Comparison of ENCODE assay signal across 18 cellular contexts in genomic region chr13:73168993-73169401, GRCh38.
A peak's percentile ranks its signal among the peaks of the same experiment; 100 is the strongest.
DNase-seq lines count a peak whose midpoint lies in the region; ATAC-seq, FAIRE-seq and TF ChIP-seq lines count a peak whose summit lies in the region.
"Had no signal": no experiment of that assay in that cellular context is flagged by ENCODE, and none has a peak within 500 bp of the region (broad histone marks: within the 10 kb centered on the region; RNA-seq: fewer than 3 reads in every experiment).

No MANE protein-coding gene starts in this region.

- H3K36me3 Mint-ChIP-seq in WTC11 = no peaks in the 10 kb centered on the region
- H3K36me3 Mint-ChIP-seq: activated CD4-positive, alpha-beta memory T cell treated with anti-CD3 and anti-CD28 coated beads for 36 hours had no signal

- peaks cover 42% of the 10 kb centered on the region for H3K4me1 Mint-ChIP-seq in WTC11

- H3K9me3 Mint-ChIP-seq in WTC11 = peaks cover 8% of the 10 kb centered on the region
- H3K9me3 Mint-ChIP-seq: activated CD4-positive, alpha-beta memory T cell treated with anti-CD3 and anti-CD28 coated beads for 36 hours; activated T-helper 2 cell treated with anti-CD3 and anti-CD28 coated beads, Interferon-gamma antibody, Interleukin-2, Interleukin-4, amounts not matched to agents 10 μg/mL and 5 μg/mL and 100 μg/mL, durations not matched to agents 14 hours and 24 hours and 36 hours had no signal

- FAIRE-seq in small intestine (lab: Jason Lieb, UNC) = no peak
- FAIRE-seq: GM12892, islet of Langerhans had no signal

- no peaks in the 10 kb centered on the region for H3K27me3 Mint-ChIP-seq in WTC11 (ENCODE audit: low read depth)
- H3K27me3 Mint-ChIP-seq: activated CD4-positive, alpha-beta memory T cell treated with anti-CD3 and anti-CD28 coated beads for 36 hours had no signal

- no peaks in the 10 kb centered on the region for H3K36me3 ChIP-seq in small intestine (ENCODE audit: control insufficient read depth in 2 of 2, insufficient read depth in 2 of 2, low read length in 2 of 2)
- H3K36me3 ChIP-seq: ascending aorta, tibial nerve had no signal

- no peak for TF ChIP-seq CTCF in HFF-Myc (IDR thresholded peaks at IDR 0.05; ENCODE audit: low read depth, low read length, missing control alignments)
- no peak for TF ChIP-seq CTCF in WTC11 (IDR thresholded peaks at IDR 0.05)

- no peaks in the 10 kb centered on the region for H3K9me3 ChIP-seq in small intestine (ENCODE audit: control insufficient read depth, low read depth)
- H3K9me3 ChIP-seq: ascending aorta, tibial nerve had no signal

- no peak overlapping the region for H3K4me3 Mint-ChIP-seq in WTC11
- H3K4me3 Mint-ChIP-seq: activated CD4-positive, alpha-beta memory T cell treated with anti-CD3 and anti-CD28 coated beads for 36 hours had no signal

- POLR2A ChIA-PET in WTC11 (lab: Charles Lee) = no interaction called here

- peak overlapping the region; percentile 69 for H3K27ac Mint-ChIP-seq in WTC11
- H3K27ac Mint-ChIP-seq: activated CD4-positive, alpha-beta memory T cell treated with anti-CD3 and anti-CD28 coated beads for 36 hours; activated T-helper 2 cell treated with anti-CD3 and anti-CD28 coated beads, Interferon-gamma antibody, Interleukin-2, Interleukin-4, amounts not matched to agents 10 μg/mL and 5 μg/mL and 100 μg/mL, durations not matched to agents 14 hours and 24 hours and 36 hours had no signal

- H3K27me3 ChIP-seq in small intestine (ENCODE audit: control insufficient read depth in 2 of 2, insufficient read depth in 2 of 2, low read length in 2 of 2) = no peaks in the 10 kb centered on the region
- H3K27me3 ChIP-seq: ascending aorta, tibial nerve had no signal

- DNase-seq in HFF-Myc (ENCODE audit: extremely low read depth, low read depth) (peak; percentile 52), WTC11 (ENCODE audit: low spot score) (no peak), iPS-NIHi11 (ENCODE audit: low spot score) (peak; percentile 14), small intestine (no peak), epidermal melanocyte (ENCODE audit: insufficient read length, low spot score) (no peak), mesenteric fat pad (ENCODE audit: low spot score) (no peak), C1 segment of cervical spinal cord (lab: John Stamatoyannopoulos, UW) (no peak)
- DNase-seq in stimulated activated CD4-positive, alpha-beta T cell treated with anti-CD3 and anti-CD28 coated beads, Interleukin-2, amount 100 ng/mL, for 48 hours = no peak
- DNase-seq: activated CD4-positive, alpha-beta memory T cell treated with anti-CD3 and anti-CD28 coated beads for 36 hours; effector CD8-positive, alpha-beta T cell; NCI-H1417; RPMI8226; stimulated activated CD4-positive, alpha-beta T cell treated with anti-CD3 and anti-CD28 coated beads, Interleukin-2, amount 100 ng/mL, for 24 hours had no signal

- H3K4me1 ChIP-seq in small intestine (ENCODE audit: control insufficient read depth in 2 of 2, insufficient read depth in 1 of 2, low read depth in 1 of 2, low read length in 1 of 2) = peaks cover 5 to 9% of the 10 kb centered on the region in 2 donors
- H3K4me1 ChIP-seq: ascending aorta had no signal

- CTCF ChIA-PET in WTC11 (lab: Charles Lee) = interaction anchor here (0.6 kb wide), 1 partner anchor 680 kb away, joined by 3 read pairs; no protein-coding TSS in a partner anchor

- H3K4me3 ChIP-seq in HFF-Myc (replicated peaks; ENCODE audit: low read depth, low read length) (no peak overlapping the region), small intestine (ENCODE audit: low read depth in 1 of 2, low read length in 2 of 2) (no peak overlapping the region)
- H3K4me3 ChIP-seq: ascending aorta, tibial nerve had no signal

- H3K27ac ChIP-seq in small intestine (ENCODE audit: low read depth in 1 of 2, low read length in 1 of 2) = peak overlapping the region; percentile 49 to 51
- H3K27ac ChIP-seq: ascending aorta had no signal

- 54 to 73% (median 68%) methylated on average over 8 of the region's 8 CpGs for WGBS in small intestine, 3 donors

- no peak; the same call in 1 of the 2 replicates for ATAC-seq in WTC11

TF ChIP-seq in WTC11, 78 proteins besides CTCF, POLR2A, EP300 and RAD21:
- TF ChIP-seq EMX1 (CRISPR knock-in tag; IDR thresholded peaks at IDR 0.05) (no peak), SP1 (CRISPR knock-in tag; conservative IDR thresholded peaks at IDR 0.05) (no peak)

Comparison
In these comparisons a context has a peak if more than half of its experiments do, and no peak if none do; other contexts are left out.
1. DNase-seq: peak in HFF-Myc (single experiment) and iPS-NIHi11 (single experiment); none in WTC11 (single experiment), small intestine (single experiment), epidermal melanocyte (single experiment), mesenteric fat pad (single experiment), stimulated activated CD4-positive, alpha-beta T cell treated with anti-CD3 and anti-CD28 coated beads, Interleukin-2, amount 100 ng/mL, for 48 hours (0 of 2) and C1 segment of cervical spinal cord (0 of 14).